In the genomic region with DNA sequence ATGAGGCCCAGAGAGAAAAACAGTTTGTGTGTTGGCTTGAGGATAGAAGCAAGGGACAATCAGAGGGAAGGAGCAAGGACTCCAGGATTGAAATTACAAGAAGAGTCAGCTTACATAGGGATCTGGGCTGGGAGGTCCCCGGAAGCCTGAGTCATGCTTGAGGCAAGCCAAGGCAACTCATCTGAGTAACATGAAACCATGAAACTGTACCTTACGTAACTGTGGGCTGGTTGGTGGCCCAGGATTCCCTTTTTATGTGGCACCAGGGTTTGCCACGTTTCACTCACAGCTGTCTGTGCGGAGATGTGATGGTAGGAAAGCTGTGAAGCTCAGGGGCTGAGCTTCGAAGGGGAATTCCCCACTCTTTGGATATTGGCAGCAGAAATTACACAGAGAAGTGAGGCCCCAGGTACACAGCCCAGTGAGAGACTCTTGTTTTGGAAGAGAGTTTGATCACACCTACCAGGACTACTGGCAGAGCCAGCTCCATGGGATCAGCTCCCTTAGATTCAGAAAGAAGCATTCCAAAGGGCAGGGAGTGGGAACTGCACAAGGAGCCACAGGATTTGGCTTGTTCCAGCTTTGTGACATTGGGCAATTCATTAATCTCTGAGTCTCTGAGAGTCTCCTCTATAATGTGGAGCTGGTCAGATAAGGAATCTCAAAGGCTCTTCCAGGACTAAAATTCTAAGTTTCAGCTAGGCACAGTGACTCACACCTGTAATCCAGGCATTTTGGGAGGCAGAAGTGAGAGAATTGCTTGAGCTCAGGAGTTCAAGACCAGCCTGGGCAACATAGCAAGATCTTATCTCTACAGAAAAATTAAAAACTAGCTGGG, we compare ENCODE assay signal across 9 cellular contexts. TPM values are rescaled to one million over a fixed set of nuclear protein-coding genes. Genes with fewer than 3 reads are reported as not detected.
DNase-seq lines count a peak whose midpoint lies in the region; ATAC-seq, FAIRE-seq and TF ChIP-seq lines count a peak whose summit lies in the region.
"Had no signal": no experiment of that assay in that cellular context is flagged by ENCODE, and none has a peak within 500 bp of the region (broad histone marks: within the 10 kb centered on the region; RNA-seq: fewer than 3 reads in every experiment).

No MANE protein-coding gene starts in this region.

- H3K4me1 ChIP-seq in ascending aorta, result no peaks in the 10 kb centered on the region

- no peaks in the 10 kb centered on the region for H3K27me3 ChIP-seq in ascending aorta

- in situ Hi-C loops in Caki2 (cut with HindIII; ENCODE audit: low pct_unique_long_range_greater_than_20kb, low sequenced_read_pairs), result no loop called here

- FAIRE-seq in frontal cortex (lab: Jason Lieb, UNC), result no peak
- FAIRE-seq: islet of Langerhans had no signal

- no peak overlapping the region for H3K4me3 ChIP-seq in cardiac fibroblast (replicated peaks in 1 of 2; ENCODE audit: low read depth in 2 of 2, low read length in 2 of 2)
- no peak overlapping the region for H3K4me3 ChIP-seq in ascending aorta

- DNase-seq in Caki2 (ENCODE audit: low read depth) (peak; percentile 90), HT1080 (ENCODE audit: low read depth) (peak; percentile 79), T-helper 9 cell (peak; percentile 13), cardiac fibroblast (ENCODE audit: low read depth in 2 of 2) (peak; percentile 74 to 92), omental fat pad (ENCODE audit: low spot score) (no peak), ascending aorta (ENCODE audit: low spot score in 2 of 2) (no peak), frontal cortex (ENCODE audit: low spot score in 2 of 2) (no peak)

- no peaks in the 10 kb centered on the region for H3K9me3 ChIP-seq in ascending aorta

- no peaks in the 10 kb centered on the region for H3K36me3 ChIP-seq in ascending aorta

- no peak overlapping the region for H3K27ac ChIP-seq in ascending aorta

- intact Hi-C loops in ascending aorta (cut with DNase I), result no loop called here

- ATAC-seq in omental fat pad (ENCODE audit: low FRiP score), result peak; percentile 62
- no peak for ATAC-seq in GM19463 (IDR thresholded peaks at IDR 0.05; ENCODE audit: unreplicated experiment)

- no peak for TF ChIP-seq CTCF in cardiac fibroblast (IDR thresholded peaks at IDR 0.05; ENCODE audit: low read depth, low read length)
- TF ChIP-seq CTCF in omental fat pad (IDR thresholded peaks at IDR 0.05), result no peak
- TF ChIP-seq CTCF in ascending aorta (IDR thresholded peaks at IDR 0.05), result no peak

RNA-seq across cellular contexts. Expression of a gene that starts 7.8 kb away (rescaled TPM):
- not detected in 2 replicates for total RNA-seq in Caki2 (2014; rRNA removed; shearing (Covaris generic); ENCODE audit: low replicate concordance)
- total RNA-seq in HT1080 (2014; rRNA removed; shearing (Covaris generic)), result not detected in 2 replicates
- not detected in 2 replicates for polyA plus RNA-seq in HT1080 (2015; cell fraction: cytosol; rRNA removed)
- polyA plus RNA-seq in HT1080 (2015; cell fraction: nucleus; rRNA removed), result not detected in 2 replicates
- total RNA-seq in omental fat pad (not detected), ascending aorta (not detected), frontal cortex (not detected)

Comparison
In these comparisons a context has a peak if more than half of its experiments do, and no peak if none do; other contexts are left out.
1. DNase-seq: peak in Caki2 (single experiment), HT1080 (single experiment), T-helper 9 cell (single experiment) and cardiac fibroblast (2 of 2); none in omental fat pad (single experiment), ascending aorta (0 of 2) and frontal cortex (0 of 2).